ENCODE assay signal across 15 cellular contexts in the genomic region with DNA sequence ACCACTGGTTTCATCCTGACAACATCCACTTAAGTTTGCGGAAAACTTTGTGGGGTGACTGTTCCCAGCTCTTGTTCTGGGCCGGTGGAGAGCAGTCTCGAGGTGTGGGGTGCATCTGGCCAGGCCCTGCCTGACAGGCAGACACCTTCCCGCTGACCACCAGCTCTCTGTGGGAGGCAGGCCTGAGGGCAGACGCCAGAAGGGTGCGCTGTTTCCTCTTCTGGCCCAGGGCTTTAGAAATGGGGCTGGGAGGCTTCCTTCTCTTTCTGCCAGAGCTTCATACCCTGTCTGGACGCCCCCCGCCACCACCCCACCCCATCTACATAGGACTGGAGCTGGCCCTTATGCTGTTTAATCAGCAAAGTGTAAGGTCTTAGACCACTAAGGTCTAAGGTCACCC.
DNase-seq lines count a peak whose midpoint lies in the region; ATAC-seq and TF ChIP-seq lines count a peak whose summit lies in the region.
"Had no signal": no experiment of that assay in that cellular context is flagged by ENCODE, and none has a peak within 500 bp of the region (broad histone marks: within the 10 kb centered on the region; RNA-seq: fewer than 3 reads in every experiment).

No MANE protein-coding gene starts in this region.

- H3K36me3 Mint-ChIP-seq in endothelial cell (ENCODE audit: low read depth, unreplicated experiment) = peaks cover 5% of the 10 kb centered on the region
- H3K36me3 Mint-ChIP-seq in activated CD8-positive, alpha-beta memory T cell treated with anti-CD3 and anti-CD28 coated beads, Interleukin-2, amount 10 ng/mL, durations not matched to agents 7 days and 5 days = no peaks in the 10 kb centered on the region

- no peak overlapping the region for H3K4me2 ChIP-seq in OCI-LY3 (ENCODE audit: low read length)
- H3K4me2 ChIP-seq in GM23248 (ENCODE audit: unreplicated experiment) = no peak overlapping the region

- H3K36me3 ChIP-seq in OCI-LY3 (replicated peaks; ENCODE audit: low read depth, low read length) = no peaks in the 10 kb centered on the region
- no peaks in the 10 kb centered on the region for H3K36me3 ChIP-seq in GM23248 (ENCODE audit: low read depth)
- H3K36me3 ChIP-seq: Peyer's patch had no signal

- in situ Hi-C loops in GM23248 (cut with MboI) = no loop called here

- no peak overlapping the region for H3K4me3 Mint-ChIP-seq in endothelial cell (ENCODE audit: unreplicated experiment)
- no peak overlapping the region for H3K4me3 Mint-ChIP-seq in activated CD8-positive, alpha-beta memory T cell treated with anti-CD3 and anti-CD28 coated beads, Interleukin-2, amount 10 ng/mL, durations not matched to agents 7 days and 5 days
- H3K4me3 Mint-ChIP-seq: B cell had no signal

- H2AFZ ChIP-seq in OCI-LY3 (ENCODE audit: low read depth, low read length) (no peak overlapping the region), GM23248 (no peak overlapping the region)

- no peak overlapping the region for H3K4me3 ChIP-seq in GM12864 (ENCODE audit: low read depth, low read length)
- no peak overlapping the region for H3K4me3 ChIP-seq in OCI-LY3 (ENCODE audit: low read length)
- no peak overlapping the region for H3K4me3 ChIP-seq in GM23248
- H3K4me3 ChIP-seq: Peyer's patch had no signal

- peak; percentile 44 for TF ChIP-seq CTCF in 22Rv1 (IDR thresholded peaks at IDR 0.05)
- peak; percentile 40 for TF ChIP-seq CTCF in GM12864 (IDR thresholded peaks at IDR 0.05; ENCODE audit: low read depth, low read length, missing control alignments)
- peak; percentile 94 for TF ChIP-seq CTCF in OCI-LY3 (IDR thresholded peaks at IDR 0.05; ENCODE audit: low read depth, low read length)
- no peak for TF ChIP-seq CTCF in endothelial cell (IDR thresholded peaks at IDR 0.05; ENCODE audit: unreplicated experiment)

- no peak for ATAC-seq in activated CD8-positive, alpha-beta memory T cell treated with anti-CD3 and anti-CD28 coated beads, Interleukin-2, amount 10 ng/mL, durations not matched to agents 7 days and 5 days

- H3K27me3 Mint-ChIP-seq in endothelial cell (ENCODE audit: unreplicated experiment) = peaks cover 12% of the 10 kb centered on the region
- peaks cover 2% of the 10 kb centered on the region for H3K27me3 Mint-ChIP-seq in activated CD8-positive, alpha-beta memory T cell treated with anti-CD3 and anti-CD28 coated beads, Interleukin-2, amount 10 ng/mL, durations not matched to agents 7 days and 5 days
- H3K27me3 Mint-ChIP-seq: B cell had no signal

- H3K27me3 ChIP-seq in OCI-LY3 (ENCODE audit: low read depth, low read length) (peaks cover 10% of the 10 kb centered on the region; the same call in 1 of the 2 replicates), GM23248 (replicated peaks; ENCODE audit: insufficient read depth) (peaks cover 8% of the 10 kb centered on the region; the same call in 1 of the 2 replicates)
- H3K27me3 ChIP-seq: Peyer's patch had no signal

- no peaks in the 10 kb centered on the region for H3F3A ChIP-seq in GM23248 (ENCODE audit: insufficient read depth)

- DNase-seq in GM12864 (ENCODE audit: low read depth) (no peak), endothelial cell (ENCODE audit: low spot score) (peak; percentile 64), GM23248 (no peak), inferior parietal cortex (ENCODE audit: extremely low spot score) (no peak)
- no peak for DNase-seq in activated naive CD4-positive, alpha-beta T cell treated with anti-CD3 and anti-CD28 coated beads, Interleukin-2, amount 50 U/mL, for 16 hours
- no peak for DNase-seq in activated CD8-positive, alpha-beta memory T cell treated with anti-CD3 and anti-CD28 coated beads, Interleukin-2, amount 10 ng/mL, durations not matched to agents 7 days and 5 days
- DNase-seq: KG1; occipital lobe; Peyer's patch; stimulated activated CD4-positive, alpha-beta T cell treated with anti-CD3 and anti-CD28 coated beads, Interleukin-15, amount 100 ng/mL, for 24 hours; stimulated activated CD8-positive, alpha-beta memory T cell treated with anti-CD3 and anti-CD28 coated beads, Interleukin-4, amount 100 ng/mL, for 48 hours; T1000 had no signal

- H3K27ac Mint-ChIP-seq in endothelial cell (ENCODE audit: unreplicated experiment) = no peak overlapping the region
- no peak overlapping the region for H3K27ac Mint-ChIP-seq in activated CD8-positive, alpha-beta memory T cell treated with anti-CD3 and anti-CD28 coated beads, Interleukin-2, amount 10 ng/mL, durations not matched to agents 7 days and 5 days
- H3K27ac Mint-ChIP-seq: B cell had no signal

- H3K27ac ChIP-seq in 22Rv1 (no peak overlapping the region), OCI-LY3 (ENCODE audit: low read length) (no peak overlapping the region), GM23248 (no peak overlapping the region)
- H3K27ac ChIP-seq: Peyer's patch had no signal

- H3K9me2 ChIP-seq in GM23248 (ENCODE audit: insufficient read depth) = no peaks in the 10 kb centered on the region

- H3K9ac ChIP-seq in OCI-LY3 (ENCODE audit: low read length) (no peak overlapping the region), GM23248 (no peak overlapping the region)

- H3K4me1 Mint-ChIP-seq in endothelial cell (ENCODE audit: unreplicated experiment) = peaks cover 39% of the 10 kb centered on the region
- H3K4me1 Mint-ChIP-seq in activated CD8-positive, alpha-beta memory T cell treated with anti-CD3 and anti-CD28 coated beads, Interleukin-2, amount 10 ng/mL, durations not matched to agents 7 days and 5 days = peaks cover 6% of the 10 kb centered on the region
- H3K4me1 Mint-ChIP-seq: B cell had no signal

- CTCF ChIA-PET in activated CD8-positive, alpha-beta memory T cell treated with anti-CD3 and anti-CD28 coated beads, Interleukin-2, amount 10 ng/mL, durations not matched to agents 7 days and 5 days (lab: Charles Lee) = no interaction called here

- no peaks in the 10 kb centered on the region for H3K9me3 ChIP-seq in OCI-LY3 (ENCODE audit: insufficient read depth, low read length)
- H3K9me3 ChIP-seq in GM23248 (ENCODE audit: low read depth) = no peaks in the 10 kb centered on the region
- H3K9me3 ChIP-seq: Peyer's patch had no signal

- no peaks in the 10 kb centered on the region for H3K9me3 Mint-ChIP-seq in endothelial cell (ENCODE audit: unreplicated experiment)
- H3K9me3 Mint-ChIP-seq in activated CD8-positive, alpha-beta memory T cell treated with anti-CD3 and anti-CD28 coated beads, Interleukin-2, amount 10 ng/mL, durations not matched to agents 7 days and 5 days (ENCODE audit: low read depth) = no peaks in the 10 kb centered on the region

- H3K79me2 ChIP-seq in OCI-LY3 (ENCODE audit: low read length) = no peaks in the 10 kb centered on the region
- no peaks in the 10 kb centered on the region for H3K79me2 ChIP-seq in GM23248 (ENCODE audit: insufficient read depth)

- H3K4me1 ChIP-seq in OCI-LY3 (ENCODE audit: low read length) (peaks cover 12% of the 10 kb centered on the region), GM23248 (ENCODE audit: insufficient read depth) (no peaks in the 10 kb centered on the region)
- H3K4me1 ChIP-seq: Peyer's patch had no signal

- 42 to 64% methylated on average over 7 to 8 of the region's 8 CpGs for WGBS in GM23248 (ENCODE audit: low coverage in 1 of 2, low lambda C conversion rate in 2 of 2, missing lambda C conversion rate in 2 of 2), 2 experiments

- no peaks in the 10 kb centered on the region for H4K20me1 ChIP-seq in OCI-LY3 (ENCODE audit: insufficient read depth, low read length)
- H4K20me1 ChIP-seq in GM23248 (ENCODE audit: insufficient read depth) = no peaks in the 10 kb centered on the region
